ENCODE assay signal across 10 cellular contexts in genomic region chr7:90597879-90598278, GRCh38. TPM values are rescaled to one million over a fixed set of nuclear protein-coding genes. Genes with fewer than 3 reads are reported as not detected.
A peak's percentile ranks its signal among the peaks of the same experiment; 100 is the strongest.
DNase-seq lines count a peak whose midpoint lies in the region; ATAC-seq, FAIRE-seq and TF ChIP-seq lines count a peak whose summit lies in the region.
"Had no signal": no experiment of that assay in that cellular context is flagged by ENCODE, and none has a peak within 500 bp of the region (broad histone marks: within the 10 kb centered on the region; RNA-seq: fewer than 3 reads in every experiment).

No MANE protein-coding gene starts in this region.

- H3K27ac ChIP-seq in lower lobe of right lung = no peak overlapping the region

- H3K4me3 ChIP-seq in AG09309 (ENCODE audit: control insufficient read depth, low read depth, low read length) (peak overlapping the region; percentile 92), lower lobe of right lung (peak overlapping the region; percentile 83)

- intact Hi-C loops in MCF 10A (cut with micrococcal nuclease) = loop anchor here (1.0 kb wide), 1 partner anchor 31 kb away; no protein-coding TSS in a partner anchor
- intact Hi-C loops in lower lobe of right lung (cut with DNase I) = no loop called here

- no peaks in the 10 kb centered on the region for H3K27me3 ChIP-seq in lower lobe of right lung (ENCODE audit: low read depth)

- BruUV-seq in MCF 10A (replicated peaks; lab: Mats Ljungman, UMichigan) = no TSS peak

- POLR2A ChIA-PET in MCF 10A (lab: Yijun Ruan, JAX) = interaction anchor here (0.7 to 7.6 kb wide), 8 partner anchors 10 to 120 kb away, joined by 3 to 136 read pairs (median 14); no protein-coding TSS in a partner anchor

- H3K9me3 Mint-ChIP-seq in HFFc6 (no peaks in the 10 kb centered on the region), MCF 10A (ENCODE audit: unreplicated experiment) (no peaks in the 10 kb centered on the region)

- peak overlapping the region; percentile 54 for H3K27ac Mint-ChIP-seq in HFFc6
- H3K27ac Mint-ChIP-seq in MCF 10A (ENCODE audit: low read depth, unreplicated experiment) = peak overlapping the region; percentile 73

- no peak for FAIRE-seq in GM19239 (lab: Jason Lieb, UNC)

- H3K27me3 Mint-ChIP-seq in HFFc6 (ENCODE audit: insufficient read depth) (peaks cover 1% of the 10 kb centered on the region; the same call in 1 of the 2 replicates), MCF 10A (ENCODE audit: insufficient read depth, unreplicated experiment) (no peaks in the 10 kb centered on the region)

- peaks cover 38% of the 10 kb centered on the region for H3K4me1 ChIP-seq in lower lobe of right lung

- H3K36me3 Mint-ChIP-seq in HFFc6 (ENCODE audit: low read depth) = 0 out of 2 replicates have a peak, but pooled peaks cover 3% of the 10 kb centered on the region
- no peaks in the 10 kb centered on the region for H3K36me3 Mint-ChIP-seq in MCF 10A (ENCODE audit: insufficient read depth, unreplicated experiment)

- H3K4me3 Mint-ChIP-seq in HFFc6 = peak overlapping the region; percentile 95
- peak overlapping the region; percentile 94 for H3K4me3 Mint-ChIP-seq in MCF 10A (ENCODE audit: unreplicated experiment)

- no peaks in the 10 kb centered on the region for H3K9me3 ChIP-seq in lower lobe of right lung

- no peaks in the 10 kb centered on the region for H3K36me3 ChIP-seq in lower lobe of right lung

- no peak for DNase-seq in AG09309 (ENCODE audit: low read depth)
- no peak for DNase-seq in HFFc6
- peak; percentile 13 for DNase-seq in MCF 10A (ENCODE audit: unreplicated experiment)
- DNase-seq in lower lobe of right lung = no peak
- no peak for DNase-seq in superior temporal gyrus (ENCODE audit: extremely low spot score)
- no peak for DNase-seq in GDM1 (lab: John Stamatoyannopoulos, UW)
- DNase-seq in GM19239 (ENCODE audit: insufficient read length, low spot score) = no peak
- DNase-seq: activated CD8-positive, alpha-beta memory T cell treated with anti-CD3 and anti-CD28 coated beads, Interleukin-2, amount 50 U/mL, for 48 hours; NCI-H146 had no signal

- CTCF ChIA-PET in MCF 10A (lab: Yijun Ruan, JAX) = interaction anchor here (0.6 to 7.3 kb wide), 11 partner anchors 9 to 613 kb away, joined by 3 to 61 read pairs (median 8); no protein-coding TSS in a partner anchor

- TF ChIP-seq CTCF in AG09309 (IDR thresholded peaks at IDR 0.05; ENCODE audit: control insufficient read depth, insufficient read depth, low read depth, low read length, missing control alignments) (no peak), HFFc6 (IDR thresholded peaks at IDR 0.05) (no peak), MCF 10A (IDR thresholded peaks at IDR 0.05; ENCODE audit: unreplicated experiment) (no peak), lower lobe of right lung (IDR thresholded peaks at IDR 0.05) (no peak)

- H3K4me1 Mint-ChIP-seq in HFFc6 (ENCODE audit: low read depth) = peaks cover 65% of the 10 kb centered on the region
- peaks cover 58% of the 10 kb centered on the region for H3K4me1 Mint-ChIP-seq in MCF 10A (ENCODE audit: insufficient read depth, unreplicated experiment)

- ATAC-seq in lower lobe of right lung (no peak), HG02938 (IDR thresholded peaks at IDR 0.05; ENCODE audit: unreplicated experiment) (no peak)

RNA-seq across cellular contexts. Expression of gene CDK14, which starts 1.8 kb away (rescaled TPM):
- 10 to 100 TPM; 18.4 to 28.6 (median 27.2) TPM for total RNA-seq in HFFc6 (2021; fragmentation: NEBNext Ultra II Directional; extraction: Animal tissue kit (Norgen Biotek cat#: 25700))
- 21.2 and 32.0 TPM in 2 replicates for total RNA-seq in MCF 10A (2022)
- 58.6 TPM for total RNA-seq in lower lobe of right lung
